Comparison of ENCODE assay signal across 1 cellular context in genomic region chr2:137893145-137893544, GRCh38.
TF ChIP-seq lines count a peak whose summit lies in the region.

No MANE protein-coding gene starts in this region.

TF ChIP-seq in GM23338, 12 proteins besides CTCF, POLR2A, EP300 and RAD21 (continued from another document):
- no peak for TF ChIP-seq ETS1 (IDR thresholded peaks at IDR 0.05)
- no peak for TF ChIP-seq EZH2 (IDR thresholded peaks at IDR 0.05; ENCODE audit: low read depth, unreplicated experiment)
- no peak for TF ChIP-seq NANOG (IDR thresholded peaks at IDR 0.05; ENCODE audit: borderline replicate concordance)
- TF ChIP-seq JUNB (IDR thresholded peaks at IDR 0.05; ENCODE audit: unreplicated experiment) = no peak
- TF ChIP-seq POLR2AphosphoS5 (IDR thresholded peaks at IDR 0.05; ENCODE audit: low read depth) = no peak
- no peak for TF ChIP-seq STAT1 (IDR thresholded peaks at IDR 0.05; ENCODE audit: unreplicated experiment)
- TF ChIP-seq ZNF114 (CRISPR knock-in tag; IDR thresholded peaks at IDR 0.05) = no peak
- no peak for TF ChIP-seq CREB1 (CRISPR knock-in tag; IDR thresholded peaks at IDR 0.05; ENCODE audit: low read depth)
TF ChIP-seq in GM23338: peak in this region for 0.
